Comparison of ENCODE assay signal across 9 cellular contexts in the genomic region with DNA sequence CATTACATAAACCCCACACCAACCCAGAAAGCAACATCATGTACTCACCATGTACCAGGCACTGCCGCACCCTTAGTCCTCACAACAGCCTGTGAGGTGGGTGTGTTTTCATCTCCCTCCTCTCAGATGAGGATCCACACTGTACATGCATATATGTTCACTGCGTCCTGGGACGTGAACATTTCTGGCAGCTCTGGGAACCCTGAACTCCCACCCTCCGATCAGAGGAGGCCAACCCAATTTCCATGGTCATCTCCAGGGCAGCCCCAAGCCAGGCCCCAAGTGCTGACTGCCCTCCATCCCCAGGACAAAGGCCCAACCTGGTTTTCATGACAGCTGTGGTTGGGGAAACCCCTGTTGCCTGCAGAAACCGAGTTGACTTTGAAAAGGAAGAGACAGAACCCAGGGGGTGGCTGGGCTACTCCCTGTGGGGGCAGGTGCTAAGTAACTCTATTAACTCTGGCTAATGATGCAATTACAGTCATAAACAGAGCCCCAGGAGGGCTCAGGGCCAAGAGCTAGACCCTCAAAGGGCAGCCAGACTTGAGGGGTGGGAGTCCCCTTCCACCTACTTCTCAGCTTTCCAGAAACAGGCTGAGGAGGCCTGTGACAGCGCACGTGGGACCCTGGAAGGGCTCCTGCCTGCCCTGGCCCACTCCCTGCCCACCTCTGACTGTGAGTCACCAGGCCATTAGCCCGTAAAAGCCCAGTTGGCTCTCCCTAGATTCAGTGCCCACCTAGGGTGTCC. TPM values are rescaled to one million over a fixed set of nuclear protein-coding genes. Genes with fewer than 3 reads are reported as not detected.
A peak's percentile ranks its signal among the peaks of the same experiment; 100 is the strongest.
DNase-seq lines count a peak whose midpoint lies in the region.
"Had no signal": no experiment of that assay in that cellular context is flagged by ENCODE, and none has a peak within 500 bp of the region (broad histone marks: within the 10 kb centered on the region; RNA-seq: fewer than 3 reads in every experiment).

No MANE protein-coding gene starts in this region.

- H3K4me1 ChIP-seq in GM23248 (ENCODE audit: insufficient read depth) (peaks cover 14% of the 10 kb centered on the region), NT2/D1 (ENCODE audit: insufficient read depth, insufficient read length) (peaks cover 12% of the 10 kb centered on the region)

- H3K9me3 Mint-ChIP-seq in activated naive CD4-positive, alpha-beta T cell treated with anti-CD3 and anti-CD28 coated beads, Interleukin-2, amount 50 U/mL, for 24 hours: no peaks in the 10 kb centered on the region

- in situ Hi-C loops in GM23248 (cut with MboI): no loop called here

- H3K36me3 Mint-ChIP-seq in activated naive CD4-positive, alpha-beta T cell treated with anti-CD3 and anti-CD28 coated beads, Interleukin-2, amount 50 U/mL, for 24 hours: no peaks in the 10 kb centered on the region

- H3K27ac ChIP-seq in GM23248: no peak overlapping the region

- 67 to 70% methylated on average over 8 of the region's 8 CpGs for WGBS in GM23248 (ENCODE audit: low coverage in 1 of 2, low lambda C conversion rate in 2 of 2, missing lambda C conversion rate in 2 of 2), 2 experiments

- H3K4me2 ChIP-seq in GM23248 (ENCODE audit: unreplicated experiment): peak overlapping the region; percentile 64

- H3K27me3 Mint-ChIP-seq in activated naive CD4-positive, alpha-beta T cell treated with anti-CD3 and anti-CD28 coated beads, Interleukin-2, amount 50 U/mL, for 24 hours: no peaks in the 10 kb centered on the region

- H3K27me3 ChIP-seq in GM23248 (replicated peaks; ENCODE audit: insufficient read depth) (no peaks in the 10 kb centered on the region), NT2/D1 (ENCODE audit: insufficient read depth, insufficient read length) (peaks cover 6% of the 10 kb centered on the region)

- 0 out of 2 replicates have a peak, but pooled peaks cover 4% of the 10 kb centered on the region for H3F3A ChIP-seq in GM23248 (ENCODE audit: insufficient read depth)

- H3K36me3 ChIP-seq in GM23248 (ENCODE audit: low read depth): no peaks in the 10 kb centered on the region
- H3K36me3 ChIP-seq in NT2/D1 (ENCODE audit: insufficient read depth, insufficient read length, low read length): no peaks in the 10 kb centered on the region

- H3K9ac ChIP-seq in GM23248: no peak overlapping the region
- peak overlapping the region; percentile 68 for H3K9ac ChIP-seq in NT2/D1 (ENCODE audit: insufficient read length, low read depth)

- H3K9me2 ChIP-seq in GM23248 (ENCODE audit: insufficient read depth): no peaks in the 10 kb centered on the region

- H3K4me1 Mint-ChIP-seq in activated naive CD4-positive, alpha-beta T cell treated with anti-CD3 and anti-CD28 coated beads, Interleukin-2, amount 50 U/mL, for 24 hours: peaks cover 38% of the 10 kb centered on the region

- H3K27ac Mint-ChIP-seq in activated naive CD4-positive, alpha-beta T cell treated with anti-CD3 and anti-CD28 coated beads, Interleukin-2, amount 50 U/mL, for 24 hours: peak overlapping the region; percentile 30

- H3K79me2 ChIP-seq in GM23248 (ENCODE audit: insufficient read depth): peaks cover 7% of the 10 kb centered on the region; the same call in 1 of the 2 replicates

- H2AFZ ChIP-seq in GM23248: peak overlapping the region; percentile 82; the same call in 1 of the 2 replicates

- no peaks in the 10 kb centered on the region for H4K20me1 ChIP-seq in GM23248 (ENCODE audit: insufficient read depth)

- H3K4me3 Mint-ChIP-seq in activated naive CD4-positive, alpha-beta T cell treated with anti-CD3 and anti-CD28 coated beads, Interleukin-2, amount 50 U/mL, for 24 hours: peak overlapping the region; percentile 19

- no peaks in the 10 kb centered on the region for H3K9me3 ChIP-seq in GM23248 (ENCODE audit: low read depth)
- H3K9me3 ChIP-seq in NT2/D1 (ENCODE audit: insufficient read depth, low read length): no peaks in the 10 kb centered on the region

- H3K4me3 ChIP-seq in GM08714 (ENCODE audit: low read length) (peak overlapping the region; percentile 69), GM23248 (peak overlapping the region; percentile 77), NT2/D1 (ENCODE audit: insufficient read length, low read depth) (peak overlapping the region; percentile 47)

- DNase-seq in GM23248 (peak; percentile 22), NT2/D1 (ENCODE audit: low read depth, low spot score) (no peak), kidney glomerular epithelial cell (lab: John Stamatoyannopoulos, UW) (peak; percentile 74), dedifferentiated amniotic fluid mesenchymal stem cell (ENCODE audit: extremely low spot score) (no peak), DMS153 (lab: John Stamatoyannopoulos, UW) (no peak)
- peak; percentile 46 to 49 for DNase-seq in stimulated activated CD8-positive, alpha-beta memory T cell treated with anti-CD3 and anti-CD28 coated beads, Interleukin-15, amount 100 ng/mL, for 4 hours (ENCODE audit: low read depth in 2 of 2)

RNA-seq across cellular contexts. Expression of gene TFEB, which starts 2.6 kb away (rescaled TPM):
- total RNA-seq in GM23248 (2014; rRNA removed; shearing (Covaris generic)): 5.7 and 10.0 TPM in 2 replicates
- polyA plus RNA-seq in GM23248 (2016; fragmentation: Nextera tagmentation; extraction: Ambion mirVana): 5.5 and 6.4 TPM in 2 replicates

RNA-seq across cellular contexts. Expression of gene PGC, which starts 14.4 kb away (rescaled TPM):
- total RNA-seq in GM23248 (2014; rRNA removed; shearing (Covaris generic)): not detected in 2 replicates
- not detected in 2 replicates for polyA plus RNA-seq in GM23248 (2016; fragmentation: Nextera tagmentation; extraction: Ambion mirVana)
- total RNA-seq: T-helper 1 cell treated with Interleukin-12 subunit alpha and Interleukin-12 subunit beta and Interleukin-4 antibody, amounts not matched to agents 30 ng/mL and 1 ng/mL, for 36 hours had no signal

RNA-seq across cellular contexts. Expression of gene FRS3, which starts 46.9 kb away (rescaled TPM):
- 3.0 and 3.4 TPM in 2 replicates for total RNA-seq in GM23248 (2014; rRNA removed; shearing (Covaris generic))
- 1.7 and 2.5 TPM in 2 replicates for polyA plus RNA-seq in GM23248 (2016; fragmentation: Nextera tagmentation; extraction: Ambion mirVana)

RNA-seq across cellular contexts. Expression of gene PRICKLE4, which starts 47.8 kb away (rescaled TPM):
- 2.1 TPM in 1 of 2 replicates, not detected in the other for total RNA-seq in GM23248 (2014; rRNA removed; shearing (Covaris generic))
- polyA plus RNA-seq in GM23248 (2016; fragmentation: Nextera tagmentation; extraction: Ambion mirVana): not detected in 2 replicates

RNA-seq across cellular contexts. Expression of gene TOMM6, which starts 54.7 kb away (rescaled TPM):
- total RNA-seq in GM23248 (2014; rRNA removed; shearing (Covaris generic)): 104 and 136 TPM in 2 replicates
- 204 and 205 TPM in 2 replicates for polyA plus RNA-seq in GM23248 (2016; fragmentation: Nextera tagmentation; extraction: Ambion mirVana)

Comparison
In these comparisons a context has a peak if more than half of its experiments do, and no peak if none do; other contexts are left out.
1. DNase-seq: peak in GM23248 (single experiment), kidney glomerular epithelial cell (single experiment) and stimulated activated CD8-positive, alpha-beta memory T cell treated with anti-CD3 and anti-CD28 coated beads, Interleukin-15, amount 100 ng/mL, for 4 hours (2 of 2); none in NT2/D1 (single experiment), dedifferentiated amniotic fluid mesenchymal stem cell (single experiment) and DMS153 (single experiment).
2. Peak in every context shown above with its lines, with median percentiles within 50 percentile points of each other: H3K4me3 ChIP-seq.